Comparison of ENCODE assay signal across 1 cellular context in the genomic region with DNA sequence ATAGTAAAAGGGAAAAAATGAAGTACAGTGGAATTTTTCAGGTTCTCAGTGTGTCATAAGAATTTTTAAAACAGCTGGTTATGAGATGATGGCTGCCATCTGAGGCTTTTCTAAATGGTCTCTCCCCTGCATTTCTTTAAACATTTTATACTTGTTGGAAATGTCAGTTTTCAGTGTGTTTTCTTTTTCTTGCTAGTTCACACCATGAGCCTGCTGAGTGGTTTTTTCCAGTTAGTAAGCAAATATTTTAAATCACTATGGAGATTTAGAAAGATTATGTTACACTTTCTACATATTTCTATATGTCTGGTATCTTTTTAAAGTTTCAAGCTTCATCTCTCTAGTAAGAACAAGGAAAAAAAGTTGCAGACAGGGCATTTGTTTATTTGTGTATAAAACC.
TF ChIP-seq lines count a peak whose summit lies in the region.

No MANE protein-coding gene starts in this region.

TF ChIP-seq in WTC11, 78 proteins besides CTCF, POLR2A, EP300 and RAD21 (continued from another document):
- no peak for TF ChIP-seq MLX (CRISPR knock-in tag; IDR thresholded peaks at IDR 0.05)
- TF ChIP-seq ZNF396 (CRISPR knock-in tag; IDR thresholded peaks at IDR 0.05; ENCODE audit: borderline replicate concordance): no peak
- TF ChIP-seq KAT7 (CRISPR knock-in tag; IDR thresholded peaks at IDR 0.05; ENCODE audit: borderline replicate concordance): no peak
- TF ChIP-seq TP53 (CRISPR knock-in tag; IDR thresholded peaks at IDR 0.05): no peak
- no peak for TF ChIP-seq ZNF671 (CRISPR knock-in tag; IDR thresholded peaks at IDR 0.05)
- TF ChIP-seq FOXK1 (CRISPR knock-in tag; IDR thresholded peaks at IDR 0.05): no peak
- TF ChIP-seq CDX4 (CRISPR knock-in tag; IDR thresholded peaks at IDR 0.05; ENCODE audit: borderline replicate concordance): no peak
- TF ChIP-seq GTF2I (CRISPR knock-in tag; conservative IDR thresholded peaks at IDR 0.05): no peak
- TF ChIP-seq NR1H2 (CRISPR knock-in tag; IDR thresholded peaks at IDR 0.05): no peak
